Comparison of ENCODE assay signal across 23 cellular contexts in the genomic region with DNA sequence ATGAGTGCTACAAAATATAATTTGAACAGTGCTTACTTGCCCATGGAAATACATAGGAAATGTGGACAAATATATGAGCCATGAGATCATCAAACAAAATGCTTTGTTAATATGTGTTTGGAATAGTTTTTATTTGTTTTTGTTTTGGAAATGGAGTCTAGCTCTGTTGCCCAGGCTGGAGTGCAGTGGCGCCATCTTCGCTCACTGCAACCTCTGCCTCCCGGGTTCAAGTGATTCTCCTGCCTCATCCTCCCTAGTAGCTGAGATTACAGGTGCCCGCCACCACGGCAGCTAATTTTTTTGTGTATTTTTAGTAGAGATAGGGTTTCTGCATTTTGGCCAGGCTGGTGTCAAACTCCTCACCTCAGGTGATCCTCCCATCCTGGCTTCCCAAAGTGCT.
"Had no signal": no experiment of that assay in that cellular context is flagged by ENCODE, and none has a peak within 500 bp of the region (broad histone marks: within the 10 kb centered on the region; RNA-seq: fewer than 3 reads in every experiment).

No MANE protein-coding gene starts in this region.

- DNase-seq: cortex of kidney; effector memory CD8-positive, alpha-beta T cell; erythroblast; esophagus squamous epithelium; foreskin melanocyte; glutamatergic neuron; heart right ventricle; hippocampal formation; left cardiac atrium; left lung; mesendoderm; midbrain; naive thymus-derived CD8-positive, alpha-beta T cell; pancreas; stimulated activated CD4-positive, alpha-beta T cell treated with anti-CD3 and anti-CD28 coated beads, Interleukin-2, amount 100 ng/mL, for 24 hours; stimulated activated CD4-positive, alpha-beta T cell treated with anti-CD3 and anti-CD28 coated beads, Interleukin-4, amount 100 ng/mL, for 24 hours; stimulated activated naive CD4-positive, alpha-beta T cell treated with Interleukin-2 at 50 U/mL for 16 hours; stomach; tibial artery had no signal

- H3K27me3 Mint-ChIP-seq: effector memory CD8-positive, alpha-beta T cell; naive thymus-derived CD8-positive, alpha-beta T cell; type B pancreatic cell had no signal

- H3K27ac Mint-ChIP-seq: stimulated activated effector memory CD8-positive, alpha-beta T cell treated with anti-CD3 and anti-CD28 coated beads, Interleukin-12 subunit alpha, Interleukin-12 subunit beta, amount 100 ng/mL, for 72 hours; type B pancreatic cell had no signal

- H3K27me3 ChIP-seq: esophagus squamous epithelium, heart right ventricle, left lung, neutrophil, pancreas, stomach, tibial artery had no signal

- H3K4me3 ChIP-seq: esophagus squamous epithelium, heart right ventricle, left lung, pancreas, tibial artery had no signal

- H3K4me3 Mint-ChIP-seq: effector memory CD8-positive, alpha-beta T cell; stimulated activated effector memory CD8-positive, alpha-beta T cell treated with anti-CD3 and anti-CD28 coated beads, Interleukin-12 subunit alpha, Interleukin-12 subunit beta, amount 100 ng/mL, for 72 hours; type B pancreatic cell had no signal

- H3K9me3 ChIP-seq: esophagus squamous epithelium, heart right ventricle, left lung, neutrophil, pancreas, stomach, tibial artery had no signal

- H3K27ac ChIP-seq: esophagus squamous epithelium, heart right ventricle, left lung, neutrophil, pancreas, stomach, tibial artery had no signal

- ATAC-seq: effector memory CD8-positive, alpha-beta T cell; heart right ventricle; left cardiac atrium; left lung; naive thymus-derived CD8-positive, alpha-beta T cell; pancreas; sciatic nerve; stimulated activated effector memory CD8-positive, alpha-beta T cell treated with anti-CD3 and anti-CD28 coated beads, Interleukin-12 subunit alpha, Interleukin-12 subunit beta, amount 100 ng/mL, for 72 hours had no signal

- H3K9me3 Mint-ChIP-seq: effector memory CD8-positive, alpha-beta T cell; naive thymus-derived CD8-positive, alpha-beta T cell; stimulated activated effector memory CD8-positive, alpha-beta T cell treated with anti-CD3 and anti-CD28 coated beads, Interleukin-12 subunit alpha, Interleukin-12 subunit beta, amount 100 ng/mL, for 72 hours; type B pancreatic cell had no signal
